ENCODE assay signal across 19 cellular contexts in genomic region chr14:97442363-97442762, GRCh38.
A peak's percentile ranks its signal among the peaks of the same experiment; 100 is the strongest.
DNase-seq lines count a peak whose midpoint lies in the region; ATAC-seq and TF ChIP-seq lines count a peak whose summit lies in the region.
"Had no signal": no experiment of that assay in that cellular context is flagged by ENCODE, and none has a peak within 500 bp of the region (broad histone marks: within the 10 kb centered on the region; RNA-seq: fewer than 3 reads in every experiment).

No MANE protein-coding gene starts in this region.

- H3K36me3 ChIP-seq in Caco-2 (ENCODE audit: control insufficient read depth, insufficient read depth, low read length): no peaks in the 10 kb centered on the region
- H3K36me3 ChIP-seq: HAP-1, left ventricle myocardium inferior, spleen, stomach had no signal

- no peaks in the 10 kb centered on the region for H3K9me3 ChIP-seq in Caco-2
- H3K9me3 ChIP-seq: HAP-1, left ventricle myocardium inferior, spleen, stomach had no signal

- intact Hi-C loops in activated T-helper 1 cell treated with anti-CD3 and anti-CD28 coated beads, Interleukin-12 subunit alpha, Interleukin-12 subunit beta, Interleukin-2, Interleukin-4 antibody, amounts not matched to agents 30 ng/mL and 10 ng/mL and 1 ng/mL, durations not matched to agents 14 hours and 24 hours and 36 hours (cut with micrococcal nuclease): loop anchor here (1.0 kb wide), 4 partner anchors 15 to 136 kb away; no protein-coding TSS in a partner anchor
- intact Hi-C loops in Caco-2 (cut with micrococcal nuclease; ENCODE audit: unreplicated experiment): no loop called here
- intact Hi-C loops in head of caudate nucleus (cut with DNase I): no loop called here

- TF ChIP-seq CTCF in Caco-2 (IDR thresholded peaks at IDR 0.05; ENCODE audit: insufficient read depth in 1 of 2, low read depth in 1 of 2, low read length in 1 of 2, severe bottlenecking in 1 of 2, unreplicated experiment in 1 of 2): no peak

- DNase-seq in activated naive CD4-positive, alpha-beta T cell treated with Interleukin-2 at 50 U/mL for 16 hours: peak; percentile 39
- no peak for DNase-seq in activated naive CD4-positive, alpha-beta T cell treated with anti-CD3 and anti-CD28 coated beads, Interleukin-2, amount 50 U/mL, for 16 hours
- peak; percentile 26 for DNase-seq in activated T-helper 1 cell treated with anti-CD3 and anti-CD28 coated beads, Interleukin-12 subunit alpha, Interleukin-12 subunit beta, Interleukin-2, Interleukin-4 antibody, amounts not matched to agents 30 ng/mL and 10 ng/mL and 1 ng/mL, durations not matched to agents 14 hours and 24 hours and 36 hours (ENCODE audit: low spot score)
- peak in 1 of 2 donors; percentile 51 for DNase-seq in stimulated activated effector memory CD8-positive, alpha-beta T cell treated with anti-CD3 and anti-CD28 coated beads, Interleukin-12 subunit alpha, Interleukin-12 subunit beta, amount 100 ng/mL, for 72 hours (ENCODE audit: low spot score in 2 of 2)
- DNase-seq in Caco-2: no peak
- DNase-seq in NCI-H1048 (lab: John Stamatoyannopoulos, UW): no peak
- DNase-seq in head of caudate nucleus: no peak
- DNase-seq: amygdala; cerebellar nuclear complex; effector CD8-positive, alpha-beta T cell; glutamatergic neuron; left ventricle myocardium inferior; NCI-H187 treated with DMSO at 0.1 percent for 48 hours; RPMI8226; spleen; stomach had no signal

- CTCF ChIA-PET in Caco-2 (lab: Charles Lee): no interaction called here

- no peaks in the 10 kb centered on the region for H3K36me3 Mint-ChIP-seq in activated T-helper 1 cell treated with anti-CD3 and anti-CD28 coated beads, Interleukin-12 subunit alpha, Interleukin-12 subunit beta, Interleukin-2, Interleukin-4 antibody, amounts not matched to agents 30 ng/mL and 10 ng/mL and 1 ng/mL, durations not matched to agents 14 hours and 24 hours and 36 hours (ENCODE audit: low read depth)
- H3K36me3 Mint-ChIP-seq in stimulated activated effector memory CD8-positive, alpha-beta T cell treated with anti-CD3 and anti-CD28 coated beads, Interleukin-12 subunit alpha, Interleukin-12 subunit beta, amount 100 ng/mL, for 72 hours: no peaks in the 10 kb centered on the region
- H3K36me3 Mint-ChIP-seq in Caco-2 (ENCODE audit: insufficient read depth, unreplicated experiment): no peaks in the 10 kb centered on the region
- H3K36me3 Mint-ChIP-seq: IgD-negative memory B cell had no signal

- H3K27me3 Mint-ChIP-seq in activated T-helper 1 cell treated with anti-CD3 and anti-CD28 coated beads, Interleukin-12 subunit alpha, Interleukin-12 subunit beta, Interleukin-2, Interleukin-4 antibody, amounts not matched to agents 30 ng/mL and 10 ng/mL and 1 ng/mL, durations not matched to agents 14 hours and 24 hours and 36 hours (ENCODE audit: insufficient read depth): no peaks in the 10 kb centered on the region
- H3K27me3 Mint-ChIP-seq in Caco-2 (ENCODE audit: insufficient read depth, unreplicated experiment): peaks cover 7% of the 10 kb centered on the region
- H3K27me3 Mint-ChIP-seq: IgD-negative memory B cell had no signal

- POLR2A ChIA-PET in Caco-2 (lab: Charles Lee): no interaction called here

- peaks cover 36% of the 10 kb centered on the region for H3K4me1 Mint-ChIP-seq in activated T-helper 1 cell treated with anti-CD3 and anti-CD28 coated beads, Interleukin-12 subunit alpha, Interleukin-12 subunit beta, Interleukin-2, Interleukin-4 antibody, amounts not matched to agents 30 ng/mL and 10 ng/mL and 1 ng/mL, durations not matched to agents 14 hours and 24 hours and 36 hours (ENCODE audit: low read depth)
- peaks cover 15% of the 10 kb centered on the region for H3K4me1 Mint-ChIP-seq in stimulated activated effector memory CD8-positive, alpha-beta T cell treated with anti-CD3 and anti-CD28 coated beads, Interleukin-12 subunit alpha, Interleukin-12 subunit beta, amount 100 ng/mL, for 72 hours
- no peaks in the 10 kb centered on the region for H3K4me1 Mint-ChIP-seq in Caco-2 (ENCODE audit: low read depth, unreplicated experiment)
- H3K4me1 Mint-ChIP-seq: IgD-negative memory B cell had no signal

- no peak overlapping the region for H3K4me3 ChIP-seq in Caco-2 (ENCODE audit: low read depth, low read length)
- H3K4me3 ChIP-seq: HAP-1, left ventricle myocardium inferior, spleen, stomach had no signal

- H3K4me1 ChIP-seq in Caco-2: no peaks in the 10 kb centered on the region
- H3K4me1 ChIP-seq: HAP-1, left ventricle myocardium inferior, spleen, stomach had no signal

- no peaks in the 10 kb centered on the region for H3K27me3 ChIP-seq in Caco-2 (replicated peaks; ENCODE audit: control insufficient read depth, insufficient read depth, low read length)
- H3K27me3 ChIP-seq: spleen, stomach had no signal

- H3K9me3 Mint-ChIP-seq in activated T-helper 1 cell treated with anti-CD3 and anti-CD28 coated beads, Interleukin-12 subunit alpha, Interleukin-12 subunit beta, Interleukin-2, Interleukin-4 antibody, amounts not matched to agents 30 ng/mL and 10 ng/mL and 1 ng/mL, durations not matched to agents 14 hours and 24 hours and 36 hours: peaks cover 11% of the 10 kb centered on the region
- H3K9me3 Mint-ChIP-seq in stimulated activated effector memory CD8-positive, alpha-beta T cell treated with anti-CD3 and anti-CD28 coated beads, Interleukin-12 subunit alpha, Interleukin-12 subunit beta, amount 100 ng/mL, for 72 hours: no peaks in the 10 kb centered on the region
- peaks cover 11% of the 10 kb centered on the region for H3K9me3 Mint-ChIP-seq in Caco-2 (ENCODE audit: unreplicated experiment)

- no TSS peak for BruUV-seq in Caco-2 (replicated peaks; lab: Mats Ljungman, UMichigan)

- peak; percentile 48 for ATAC-seq in HG02798 (IDR thresholded peaks at IDR 0.05; ENCODE audit: poor library complexity, unreplicated experiment)
- ATAC-seq in stimulated activated effector memory CD8-positive, alpha-beta T cell treated with anti-CD3 and anti-CD28 coated beads, Interleukin-12 subunit alpha, Interleukin-12 subunit beta, amount 100 ng/mL, for 72 hours: peak; percentile 70

- H3K4me3 Mint-ChIP-seq in activated T-helper 1 cell treated with anti-CD3 and anti-CD28 coated beads, Interleukin-12 subunit alpha, Interleukin-12 subunit beta, Interleukin-2, Interleukin-4 antibody, amounts not matched to agents 30 ng/mL and 10 ng/mL and 1 ng/mL, durations not matched to agents 14 hours and 24 hours and 36 hours: peak overlapping the region; percentile 61
- no peak overlapping the region for H3K4me3 Mint-ChIP-seq in stimulated activated effector memory CD8-positive, alpha-beta T cell treated with anti-CD3 and anti-CD28 coated beads, Interleukin-12 subunit alpha, Interleukin-12 subunit beta, amount 100 ng/mL, for 72 hours
- no peak overlapping the region for H3K4me3 Mint-ChIP-seq in Caco-2 (ENCODE audit: unreplicated experiment)
- H3K4me3 Mint-ChIP-seq: IgD-negative memory B cell had no signal

- peak overlapping the region; percentile 90 for H3K27ac Mint-ChIP-seq in activated T-helper 1 cell treated with anti-CD3 and anti-CD28 coated beads, Interleukin-12 subunit alpha, Interleukin-12 subunit beta, Interleukin-2, Interleukin-4 antibody, amounts not matched to agents 30 ng/mL and 10 ng/mL and 1 ng/mL, durations not matched to agents 14 hours and 24 hours and 36 hours
- peak overlapping the region; percentile 80 for H3K27ac Mint-ChIP-seq in stimulated activated effector memory CD8-positive, alpha-beta T cell treated with anti-CD3 and anti-CD28 coated beads, Interleukin-12 subunit alpha, Interleukin-12 subunit beta, amount 100 ng/mL, for 72 hours
- H3K27ac Mint-ChIP-seq in Caco-2 (ENCODE audit: unreplicated experiment): no peak overlapping the region
- H3K27ac Mint-ChIP-seq: IgD-negative memory B cell had no signal

Comparison
In these comparisons a context has a peak if more than half of its experiments do, and no peak if none do; other contexts are left out.
1. DNase-seq: peak in activated naive CD4-positive, alpha-beta T cell treated with Interleukin-2 at 50 U/mL for 16 hours (single experiment) and activated T-helper 1 cell treated with anti-CD3 and anti-CD28 coated beads, Interleukin-12 subunit alpha, Interleukin-12 subunit beta, Interleukin-2, Interleukin-4 antibody, amounts not matched to agents 30 ng/mL and 10 ng/mL and 1 ng/mL, durations not matched to agents 14 hours and 24 hours and 36 hours (single experiment); none in activated naive CD4-positive, alpha-beta T cell treated with anti-CD3 and anti-CD28 coated beads, Interleukin-2, amount 50 U/mL, for 16 hours (single experiment), Caco-2 (0 of 2), NCI-H1048 (single experiment) and head of caudate nucleus (0 of 42).